Comparison of ENCODE assay signal across 35 cellular contexts in the genomic region with DNA sequence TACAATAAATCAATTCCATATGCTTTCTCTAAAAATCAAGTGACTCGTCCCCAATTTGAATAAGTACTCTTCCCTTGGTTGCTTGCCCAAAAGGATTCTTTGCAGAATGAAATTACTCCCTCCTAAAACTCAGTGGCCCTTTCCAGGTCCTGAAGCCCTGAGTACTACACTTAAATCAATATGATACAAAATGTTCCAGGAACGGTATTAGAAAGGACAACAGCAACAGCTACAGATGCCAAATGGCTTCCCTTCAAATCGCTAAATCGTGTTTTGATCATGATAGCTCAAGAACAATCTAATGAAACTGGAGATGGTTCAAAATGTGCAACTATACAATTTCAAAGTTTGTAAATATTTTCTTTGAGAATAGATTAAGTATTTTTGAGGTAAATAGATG.
"Had no signal": no experiment of that assay in that cellular context is flagged by ENCODE, and none has a peak within 500 bp of the region (broad histone marks: within the 10 kb centered on the region; RNA-seq: fewer than 3 reads in every experiment).

No MANE protein-coding gene starts in this region.

- H3K27ac Mint-ChIP-seq: activated CD4-positive, alpha-beta memory T cell treated with anti-CD3 and anti-CD28 coated beads, Interleukin-2, amount 10 ng/mL, durations not matched to agents 7 days and 5 days; activated CD8-positive, alpha-beta memory T cell treated with anti-CD3 and anti-CD28 coated beads, Interleukin-2, amount 10 ng/mL, durations not matched to agents 7 days and 5 days; activated naive CD8-positive, alpha-beta T cell treated with anti-CD3 and anti-CD28 coated beads for 36 hours; IgD-negative memory B cell had no signal

- ATAC-seq: activated CD8-positive, alpha-beta memory T cell treated with anti-CD3 and anti-CD28 coated beads, Interleukin-2, amount 10 ng/mL, durations not matched to agents 7 days and 5 days; Panc1 had no signal

- H3K27me3 Mint-ChIP-seq: activated CD4-positive, alpha-beta memory T cell treated with anti-CD3 and anti-CD28 coated beads, Interleukin-2, amount 10 ng/mL, durations not matched to agents 7 days and 5 days; activated CD8-positive, alpha-beta memory T cell treated with anti-CD3 and anti-CD28 coated beads, Interleukin-2, amount 10 ng/mL, durations not matched to agents 7 days and 5 days; activated naive CD8-positive, alpha-beta T cell treated with anti-CD3 and anti-CD28 coated beads for 36 hours; IgD-negative memory B cell had no signal

- H3K36me3 ChIP-seq: brain microvascular endothelial cell, MG63, SJCRH30, WERI-Rb-1 had no signal

- DNase-seq: activated CD4-positive, alpha-beta memory T cell treated with anti-CD3 and anti-CD28 coated beads, Interleukin-2, amount 10 ng/mL, durations not matched to agents 7 days and 5 days; activated CD4-positive, alpha-beta T cell treated with anti-CD3 and anti-CD28 coated beads for 1 hour; activated CD4-positive, alpha-beta T cell treated with anti-CD3 and anti-CD28 coated beads for 48 hours; activated CD4-positive, CD25-positive, alpha-beta regulatory T cell; activated CD8-positive, alpha-beta memory T cell treated with anti-CD3 and anti-CD28 coated beads for 24 hours; activated CD8-positive, alpha-beta memory T cell treated with anti-CD3 and anti-CD28 coated beads, Interleukin-2, amount 10 ng/mL, durations not matched to agents 7 days and 5 days; activated CD8-positive, alpha-beta memory T cell treated with anti-CD3 and anti-CD28 coated beads, Interleukin-2, amount 50 U/mL, for 48 hours; activated effector memory CD4-positive, alpha-beta T cell treated with Interleukin-2 at 50 U/mL for 16 hours; activated naive CD4-positive, alpha-beta T cell treated with anti-CD3 and anti-CD28 coated beads, Interleukin-2, amount 50 U/mL, for 16 hours; activated naive CD8-positive, alpha-beta T cell treated with anti-CD3 and anti-CD28 coated beads for 36 hours; activated T-cell treated with anti-CD3 and anti-CD28 coated beads, Interleukin-2, amount 50 U/mL, for 48 hours; amniotic stem cell; aorta; brain microvascular endothelial cell; Karpas-422; KBM-7; MG63; NCI-H1048; NCI-H146; NCI-H187; NCI-H2029 treated with DMSO at 0.1 percent for 48 hours; NCI-H2107; NCI-H2171; NCI-H2227 treated with DMSO at 0.1 percent for 48 hours; NCI-H446; NCI-H510A treated with DMSO at 0.1 percent for 48 hours; NCI-H526 treated with DMSO at 0.1 percent for 48 hours; NCI-H774; SHP77; SJCRH30; T1000; WERI-Rb-1 had no signal

- H3K9me3 ChIP-seq: MG63, SJCRH30 had no signal

- H3K27ac ChIP-seq: brain microvascular endothelial cell, SJCRH30, SK-N-MC, WERI-Rb-1 had no signal

- H3K4me3 Mint-ChIP-seq: activated CD4-positive, alpha-beta memory T cell treated with anti-CD3 and anti-CD28 coated beads, Interleukin-2, amount 10 ng/mL, durations not matched to agents 7 days and 5 days; activated CD8-positive, alpha-beta memory T cell treated with anti-CD3 and anti-CD28 coated beads, Interleukin-2, amount 10 ng/mL, durations not matched to agents 7 days and 5 days; activated naive CD8-positive, alpha-beta T cell treated with anti-CD3 and anti-CD28 coated beads for 36 hours had no signal

- H3K36me3 Mint-ChIP-seq: IgD-negative memory B cell had no signal

- H3K4me3 ChIP-seq: MG63, SJCRH30, SK-N-MC had no signal

- H3K4me1 ChIP-seq: SJCRH30 had no signal

- H3K27me3 ChIP-seq: brain microvascular endothelial cell, MG63, SJCRH30 had no signal
